ENCODE assay signal across 10 cellular contexts in genomic region chr6:47135772-47136171, GRCh38.
DNase-seq lines count a peak whose midpoint lies in the region; ATAC-seq, FAIRE-seq and TF ChIP-seq lines count a peak whose summit lies in the region.
"Had no signal": no experiment of that assay in that cellular context is flagged by ENCODE, and none has a peak within 500 bp of the region (broad histone marks: within the 10 kb centered on the region; RNA-seq: fewer than 3 reads in every experiment).

No MANE protein-coding gene starts in this region.

- TF ChIP-seq CTCF in MCF 10A (IDR thresholded peaks at IDR 0.05; ENCODE audit: unreplicated experiment): no peak
- TF ChIP-seq CTCF in breast epithelium (IDR thresholded peaks at IDR 0.05): no peak

- H3K4me3 ChIP-seq in breast epithelium: no peak overlapping the region
- no peak overlapping the region for H3K4me3 ChIP-seq in SJSA1

- H3K4me1 ChIP-seq in breast epithelium: no peaks in the 10 kb centered on the region
- peaks cover 41% of the 10 kb centered on the region for H3K4me1 ChIP-seq in SJSA1 (replicated peaks)

- peak; percentile 17 for FAIRE-seq in urothelium cell line (lab: Jason Lieb, UNC)

- POLR2A ChIA-PET in MCF 10A (lab: Yijun Ruan, JAX): interaction anchor here (0.6 to 2.6 kb wide), 9 partner anchors 9 to 65 kb away, joined by 3 to 25 read pairs (median 4); no protein-coding TSS in a partner anchor

- H3K36me3 ChIP-seq in breast epithelium (no peaks in the 10 kb centered on the region), SJSA1 (no peaks in the 10 kb centered on the region)

- H3K36me3 Mint-ChIP-seq in MCF 10A (ENCODE audit: insufficient read depth, unreplicated experiment): no peaks in the 10 kb centered on the region

- H3K4me3 Mint-ChIP-seq in MCF 10A (ENCODE audit: unreplicated experiment): peak overlapping the region; percentile 8

- no peak for ATAC-seq in GM19467 (IDR thresholded peaks at IDR 0.05; ENCODE audit: unreplicated experiment)

- no peaks in the 10 kb centered on the region for H3K27me3 Mint-ChIP-seq in MCF 10A (ENCODE audit: insufficient read depth, unreplicated experiment)

- DNase-seq in MCF 10A (ENCODE audit: unreplicated experiment) (peak; percentile 98), breast epithelium (ENCODE audit: low spot score in 2 of 2) (no peak), SJSA1 (ENCODE audit: low read depth in 1 of 2, low spot score in 2 of 2) (peak in 1 of 2 experiments; percentile 62), fibroblast of the conjunctiva (ENCODE audit: low read depth) (peak; percentile 67), urothelium cell line (ENCODE audit: low spot score) (peak; percentile 59), NCI-H82 treated with DMSO at 0.1 percent for 48 hours (lab: John Stamatoyannopoulos, UW; ENCODE audit: unreplicated experiment) (no peak), substantia nigra (lab: John Stamatoyannopoulos, UW) (no peak)
- DNase-seq: NCI-H187; stimulated activated CD4-positive, alpha-beta T cell treated with anti-CD3 and anti-CD28 coated beads, Interleukin-4, amount 100 ng/mL, for 4 hours had no signal

- H3K9me3 ChIP-seq in breast epithelium (no peaks in the 10 kb centered on the region), SJSA1 (replicated peaks) (no peaks in the 10 kb centered on the region)

- intact Hi-C loops in MCF 10A (cut with micrococcal nuclease) (loop anchor here (5.0 kb wide), 1 partner anchor 38 kb away; no protein-coding TSS in a partner anchor), breast epithelium (cut with DNase I; ENCODE audit: low total_unique reads) (no loop called here)

- TF ChIP-seq POLR2A in breast epithelium (IDR thresholded peaks at IDR 0.05): no peak

- BruUV-seq in MCF 10A (replicated peaks; lab: Mats Ljungman, UMichigan): no TSS peak

- H3K27me3 ChIP-seq in breast epithelium (no peaks in the 10 kb centered on the region), SJSA1 (replicated peaks) (no peaks in the 10 kb centered on the region)

- CTCF ChIA-PET in MCF 10A (lab: Yijun Ruan, JAX): interaction anchor here (0.7 to 1.3 kb wide), 3 partner anchors 38 to 107 kb away, joined by 3 read pairs; no protein-coding TSS in a partner anchor

- H3K27ac ChIP-seq in breast epithelium (no peak overlapping the region), SJSA1 (0 out of 2 replicates have a peak overlapping the region, but pooled peaks have one; percentile 5), substantia nigra (ENCODE audit: low read depth, low read length, poor library complexity, severe bottlenecking) (no peak overlapping the region)

- H3K4me1 Mint-ChIP-seq in MCF 10A (ENCODE audit: insufficient read depth, unreplicated experiment): peaks cover 34% of the 10 kb centered on the region

- H3K9me3 Mint-ChIP-seq in MCF 10A (ENCODE audit: unreplicated experiment): no peaks in the 10 kb centered on the region

- peak overlapping the region; percentile 80 for H3K27ac Mint-ChIP-seq in MCF 10A (ENCODE audit: low read depth, unreplicated experiment)

Comparison
In these comparisons a context has a peak if more than half of its experiments do, and no peak if none do; other contexts are left out.
1. DNase-seq: peak in MCF 10A (single experiment), fibroblast of the conjunctiva (single experiment) and urothelium cell line (single experiment); none in breast epithelium (0 of 2), NCI-H82 treated with DMSO at 0.1 percent for 48 hours (single experiment) and substantia nigra (0 of 49).